ENCODE assay signal across 29 cellular contexts in genomic region chr6:70599187-70599586, GRCh38. TPM values are rescaled to one million over a fixed set of nuclear protein-coding genes. Genes with fewer than 3 reads are reported as not detected.
DNase-seq lines count a peak whose midpoint lies in the region; ATAC-seq, FAIRE-seq and TF ChIP-seq lines count a peak whose summit lies in the region.
"Had no signal": no experiment of that assay in that cellular context is flagged by ENCODE, and none has a peak within 500 bp of the region (broad histone marks: within the 10 kb centered on the region; RNA-seq: fewer than 3 reads in every experiment).

No MANE protein-coding gene starts in this region.

- CTCF ChIA-PET in K562 (lab: Yijun Ruan, JAX; ENCODE audit: low intra/inter-chr PET ratio) = no interaction called here

- BruUV-seq in K562 (replicated peaks; lab: Mats Ljungman, UMichigan) = no TSS peak

- H3K9me3 ChIP-seq in K562 (replicated peaks; ENCODE audit: control insufficient read depth, insufficient read depth, low read depth, low read length) = no peaks in the 10 kb centered on the region
- H3K9me3 ChIP-seq: pancreas, right lobe of liver, thoracic aorta had no signal

- FAIRE-seq in K562 (lab: Jason Lieb, UNC) = no peak
- FAIRE-seq: GM12892, pancreas had no signal

- H3K79me2 ChIP-seq in K562 (ENCODE audit: control insufficient read depth, insufficient read depth, low read length) = no peaks in the 10 kb centered on the region

- no peak overlapping the region for H2AFZ ChIP-seq in K562 (ENCODE audit: low read depth, low read length)

- no peak overlapping the region for H3K27ac ChIP-seq in K562 (ENCODE audit: extremely low read depth, low read depth, low read length)
- H3K27ac ChIP-seq: pancreas, right lobe of liver, thoracic aorta had no signal

- H3K4me3 ChIP-seq in K562 = no peak overlapping the region
- H3K4me3 ChIP-seq: pancreas, right lobe of liver, thoracic aorta had no signal

- H3K9me3 Mint-ChIP-seq in T-helper 2 cell treated with Interferon-gamma antibody and Interleukin-4, amounts not matched to agents 5 μg/mL and 100 μg/mL, for 36 hours = peaks cover 2% of the 10 kb centered on the region
- H3K9me3 Mint-ChIP-seq: HFFc6 had no signal

- in situ Hi-C loops in K562 (cut with MboI) = no loop called here

- peak overlapping the region; percentile 1 for H3K4me3 Mint-ChIP-seq in T-helper 2 cell treated with Interferon-gamma antibody and Interleukin-4, amounts not matched to agents 5 μg/mL and 100 μg/mL, for 36 hours
- H3K4me3 Mint-ChIP-seq: activated B cell treated with CpG ODN at 0.5 μM for 24 hours; activated naive CD8-positive, alpha-beta T cell; brain; HFFc6; mesothelial cell of epicardium; nephron progenitor cell had no signal

- POLR2A ChIA-PET in K562 (lab: Yijun Ruan, JAX) = interaction anchor here (0.5 kb wide), 1 partner anchor 92 kb away, joined by 3 read pairs; no protein-coding TSS in a partner anchor

- 0% methylated on average over 4 of the region's 4 CpGs for WGBS in K562 (ENCODE audit: insufficient coverage, low coverage, missing lambda C conversion rate)

- peak; percentile 7 for DNase-seq in stimulated activated CD4-positive, alpha-beta T cell treated with anti-CD3 and anti-CD28 coated beads, Interleukin-15, amount 100 ng/mL, for 24 hours
- DNase-seq in stimulated activated CD4-positive, alpha-beta T cell treated with anti-CD3 and anti-CD28 coated beads, Interleukin-12 subunit alpha, Interleukin-12 subunit beta, amount 100 ng/mL, for 4 hours = no peak
- DNase-seq in T-helper 2 cell treated with Interferon-gamma antibody and Interleukin-4, amounts not matched to agents 5 μg/mL and 100 μg/mL, for 36 hours (ENCODE audit: low spot score) = peak; percentile 40
- DNase-seq in K562 (ENCODE audit: extremely low read depth in 1 of 4, low spot score in 3 of 4) (peak in 1 of 4 experiments; percentile 19), NCI-H1092 (lab: John Stamatoyannopoulos, UW) (no peak), GM03348 (ENCODE audit: low spot score) (no peak)
- DNase-seq: activated B cell treated with CpG ODN at 0.5 μM for 24 hours; activated CD8-positive, alpha-beta memory T cell treated with anti-CD3 and anti-CD28 coated beads, Interleukin-2, amount 50 U/mL, for 48 hours; COR-L47; DMS79; effector CD8-positive, alpha-beta T cell; foreskin melanocyte; HFFc6; hippocampal formation; Karpas-422; left ventricle myocardium superior; NCI-H1048; NCI-H187 treated with DMSO at 0.1 percent for 48 hours; NCI-H526 treated with DMSO at 0.1 percent for 48 hours; nephron progenitor cell; pancreas; right lobe of liver had no signal

- no peaks in the 10 kb centered on the region for H3K27me3 Mint-ChIP-seq in T-helper 2 cell treated with Interferon-gamma antibody and Interleukin-4, amounts not matched to agents 5 μg/mL and 100 μg/mL, for 36 hours (ENCODE audit: low read depth)
- H3K27me3 Mint-ChIP-seq: activated B cell treated with CpG ODN at 0.5 μM for 24 hours; activated naive CD8-positive, alpha-beta T cell; brain had no signal

- peaks cover under 1% of the 10 kb centered on the region for H3K36me3 Mint-ChIP-seq in T-helper 2 cell treated with Interferon-gamma antibody and Interleukin-4, amounts not matched to agents 5 μg/mL and 100 μg/mL, for 36 hours (ENCODE audit: low read depth)

- H3K4me2 ChIP-seq in K562 (ENCODE audit: insufficient read depth, low read length) = no peak overlapping the region

- H3K27ac Mint-ChIP-seq in T-helper 2 cell treated with Interferon-gamma antibody and Interleukin-4, amounts not matched to agents 5 μg/mL and 100 μg/mL, for 36 hours = peak overlapping the region; percentile 3
- H3K27ac Mint-ChIP-seq: activated B cell treated with CpG ODN at 0.5 μM for 24 hours; activated naive CD8-positive, alpha-beta T cell; brain; HFFc6; mesothelial cell of epicardium; nephron progenitor cell had no signal

- TF ChIP-seq CTCF in K562 (IDR thresholded peaks at IDR 0.05 in 2 of 3, conservative IDR thresholded peaks at IDR 0.05 in 1 of 3; ENCODE audit: insufficient read depth in 2 of 3, low read depth in 1 of 3, low read length in 3 of 3) = no peak

- H3K9me1 ChIP-seq in K562 (ENCODE audit: control insufficient read depth, insufficient read depth, low read length) = no peaks in the 10 kb centered on the region

- no peaks in the 10 kb centered on the region for H3K36me3 ChIP-seq in K562 (ENCODE audit: control insufficient read depth, insufficient read depth, low read length)
- H3K36me3 ChIP-seq: pancreas, right lobe of liver, thoracic aorta had no signal

- no peaks in the 10 kb centered on the region for H4K20me1 ChIP-seq in K562 (replicated peaks; ENCODE audit: control insufficient read depth, insufficient read depth, low read length)

- TF ChIP-seq RAD21 in K562 (CRISPR knock-in tag; conservative IDR thresholded peaks at IDR 0.05 in 1 of 2, IDR thresholded peaks at IDR 0.05 in 1 of 2) = no peak

- no peak for TF ChIP-seq EP300 in K562 (IDR thresholded peaks at IDR 0.05; ENCODE audit: low read length)

- H3K27me3 ChIP-seq in K562 (ENCODE audit: control insufficient read depth in 2 of 2, insufficient read depth in 2 of 2, low read length in 2 of 2) = peaks cover 0 to 6% of the 10 kb centered on the region in 2 experiments; a peak in 4 of 5 replicates
- H3K27me3 ChIP-seq: pancreas, right lobe of liver had no signal

- H3K4me1 Mint-ChIP-seq in T-helper 2 cell treated with Interferon-gamma antibody and Interleukin-4, amounts not matched to agents 5 μg/mL and 100 μg/mL, for 36 hours (ENCODE audit: low read depth) = peaks cover 10% of the 10 kb centered on the region
- H3K4me1 Mint-ChIP-seq: activated B cell treated with CpG ODN at 0.5 μM for 24 hours, mesothelial cell of epicardium had no signal

- intact Hi-C loops in K562 (cut with micrococcal nuclease) = no loop called here

- H3K4me1 ChIP-seq in K562 (replicated peaks in 1 of 2; ENCODE audit: control insufficient read depth in 2 of 2, insufficient read depth in 2 of 2, low read length in 2 of 2) = no peaks in the 10 kb centered on the region
- H3K4me1 ChIP-seq: pancreas, right lobe of liver had no signal

- no peak for TF ChIP-seq POLR2A in K562 (conservative IDR thresholded peaks at IDR 0.05)

- no peak overlapping the region for H3K9ac ChIP-seq in K562 (ENCODE audit: insufficient read depth in 1 of 2, low read depth in 2 of 2, low read length in 2 of 2)

- peak; percentile 47; the same call in 1 of the 3 replicates for ATAC-seq in K562
- no peak for ATAC-seq in GM21360 (IDR thresholded peaks at IDR 0.05; ENCODE audit: unreplicated experiment)
- ATAC-seq: esophagus mucosa, left ventricle myocardium superior, pancreas, right lobe of liver had no signal

TF ChIP-seq in K562, 482 proteins besides CTCF, POLR2A, EP300 and RAD21:
- TF ChIP-seq ZNF175 (CRISPR knock-in tag; IDR thresholded peaks at IDR 0.05; ENCODE audit: low read depth) (no peak), KDM5B (IDR thresholded peaks at IDR 0.05; ENCODE audit: insufficient replicate concordance, low read depth, low read length) (no peak), MBD1 (CRISPR knock-in tag; IDR thresholded peaks at IDR 0.05) (no peak), MEF2A (IDR thresholded peaks at IDR 0.05; ENCODE audit: control insufficient read depth, low read depth, low read length) (no peak), ZNF436 (CRISPR knock-in tag; IDR thresholded peaks at IDR 0.05) (no peak), SMC3 (conservative IDR thresholded peaks at IDR 0.05; ENCODE audit: insufficient read depth, low read depth, low read length) (no peak)
- TF ChIP-seq, protein P1, sequence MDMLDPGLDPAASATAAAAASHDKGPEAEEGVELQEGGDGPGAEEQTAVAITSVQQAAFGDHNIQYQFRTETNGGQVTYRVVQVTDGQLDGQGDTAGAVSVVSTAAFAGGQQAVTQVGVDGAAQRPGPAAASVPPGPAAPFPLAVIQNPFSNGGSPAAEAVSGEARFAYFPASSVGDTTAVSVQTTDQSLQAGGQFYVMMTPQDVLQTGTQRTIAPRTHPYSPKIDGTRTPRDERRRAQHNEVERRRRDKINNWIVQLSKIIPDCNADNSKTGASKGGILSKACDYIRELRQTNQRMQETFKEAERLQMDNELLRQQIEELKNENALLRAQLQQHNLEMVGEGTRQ (CRISPR knock-in tag; IDR thresholded peaks at IDR 0.05) = no peak
TF ChIP-seq in K562: peak in this region for 0.

RNA-seq across cellular contexts. Expression of gene SDHAF4, which starts 32.5 kb away (rescaled TPM):
- 14.5 and 38.4 TPM in 2 replicates for total RNA-seq in K562 (2011; cell fraction: chromatin; rRNA removed; ENCODE audit: low replicate concordance)
- total RNA-seq in K562 (2011; cell fraction: nucleolus; rRNA removed) = 9.9 and 14.7 TPM in 2 replicates
- total RNA-seq in K562 (2011; cell fraction: nucleoplasm; rRNA removed) = 20.9 and 38.2 TPM in 2 replicates
- total RNA-seq in K562 (2014; rRNA removed) (3.5 and 6.5 TPM in 2 replicates), K562 (2014; rRNA removed; fragmentation: Illumina TruSeq; extraction: Trizol) (7.5 and 9.2 TPM in 2 replicates), K562 (2015; rRNA removed; fragmentation: Illumina TruSeq; extraction: Trizol) (7.6 and 8.0 TPM in 2 replicates), K562 (2021) (6.2 and 6.5 TPM in 2 replicates)
- polyA plus RNA-seq in K562 (2011; rRNA removed) (12.0 and 15.2 TPM in 2 replicates), K562 (2014; fragmentation: Illumina TruSeq; extraction: Trizol) (4.6 and 6.1 TPM in 2 replicates), K562 (2014; fragmentation: Nextera tagmentation; extraction: Ambion mirVana) (1 to 10 TPM; 4.9 to 5.1 TPM), K562 (2014; rRNA removed) (10.4 and 14.3 TPM in 2 replicates)
- polyA plus RNA-seq in K562 (2011; cell fraction: cytosol; rRNA removed) = 2.9 and 6.9 TPM in 2 replicates
- 6.2 and 9.3 TPM in 2 replicates for polyA plus RNA-seq in K562 (2011; cell fraction: nucleus; rRNA removed)
- polyA plus RNA-seq in K562 (2012) = 9.0 and 13.4 TPM in 2 replicates
- 2.5 and 2.8 TPM in 2 replicates for polyA minus RNA-seq in K562 (2011; rRNA and poly(A)+ RNA removed)
- polyA minus RNA-seq in K562 (2011; cell fraction: cytosol; rRNA and poly(A)+ RNA removed) = 2.2 and 5.5 TPM in 2 replicates
- 6.5 and 12.3 TPM in 2 replicates for polyA minus RNA-seq in K562 (2011; cell fraction: nucleus; rRNA and poly(A)+ RNA removed)

Comparison
In these comparisons a context has a peak if more than half of its experiments do, and no peak if none do; other contexts are left out.
1. DNase-seq: peak in stimulated activated CD4-positive, alpha-beta T cell treated with anti-CD3 and anti-CD28 coated beads, Interleukin-15, amount 100 ng/mL, for 24 hours (single experiment) and T-helper 2 cell treated with Interferon-gamma antibody and Interleukin-4, amounts not matched to agents 5 μg/mL and 100 μg/mL, for 36 hours (single experiment); none in stimulated activated CD4-positive, alpha-beta T cell treated with anti-CD3 and anti-CD28 coated beads, Interleukin-12 subunit alpha, Interleukin-12 subunit beta, amount 100 ng/mL, for 4 hours (single experiment), NCI-H1092 (single experiment) and GM03348 (single experiment).